ENCODE assay signal across 8 cellular contexts in the genomic region with DNA sequence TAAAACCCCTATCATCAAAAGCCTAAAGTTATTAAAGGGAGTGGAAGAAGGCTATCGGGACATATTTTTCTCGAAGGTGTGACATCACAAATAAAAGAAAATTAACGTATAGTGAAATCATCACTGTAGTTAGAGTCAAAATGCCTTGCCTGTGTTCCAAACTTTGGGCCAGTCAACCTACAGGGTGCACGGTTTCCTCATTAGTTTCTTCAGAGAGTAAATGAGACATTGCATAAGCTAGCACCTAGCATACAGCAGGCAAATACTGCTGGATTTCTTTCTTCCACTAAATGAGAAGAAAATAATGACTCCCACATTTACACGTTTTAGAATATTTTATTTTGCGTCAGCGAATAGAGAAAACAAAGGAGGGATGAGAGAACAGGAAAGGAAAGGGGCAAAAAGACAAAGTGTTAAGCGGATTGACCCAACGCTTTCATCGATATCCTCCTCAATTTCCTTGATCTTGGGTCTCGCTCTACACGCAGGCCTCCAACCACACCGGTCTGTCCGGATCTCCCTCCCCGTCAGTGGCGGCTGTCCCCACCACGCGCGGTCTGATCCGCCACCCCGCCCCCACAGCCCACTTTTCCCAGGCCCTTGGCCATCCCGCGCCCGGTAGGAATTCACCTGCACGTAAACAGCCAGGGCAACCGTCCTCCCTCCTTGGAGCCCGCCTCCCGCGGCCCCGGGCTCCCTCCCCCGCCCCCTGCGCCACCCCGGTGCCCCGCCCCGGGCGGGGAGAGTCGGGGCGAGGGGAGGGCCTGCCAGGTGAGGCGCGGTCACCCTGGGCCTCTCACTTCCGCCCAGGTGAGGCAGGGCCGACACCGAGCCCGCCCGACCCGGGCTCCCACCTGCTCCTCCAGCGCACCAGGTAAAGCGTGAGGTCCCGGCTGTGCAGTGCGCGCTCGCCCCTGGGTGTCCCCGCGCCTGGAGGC. TPM values are rescaled to one million over a fixed set of nuclear protein-coding genes. Genes with fewer than 3 reads are reported as not detected.
DNase-seq lines count a peak whose midpoint lies in the region; ATAC-seq lines count a peak whose summit lies in the region.

A gene with protein sequence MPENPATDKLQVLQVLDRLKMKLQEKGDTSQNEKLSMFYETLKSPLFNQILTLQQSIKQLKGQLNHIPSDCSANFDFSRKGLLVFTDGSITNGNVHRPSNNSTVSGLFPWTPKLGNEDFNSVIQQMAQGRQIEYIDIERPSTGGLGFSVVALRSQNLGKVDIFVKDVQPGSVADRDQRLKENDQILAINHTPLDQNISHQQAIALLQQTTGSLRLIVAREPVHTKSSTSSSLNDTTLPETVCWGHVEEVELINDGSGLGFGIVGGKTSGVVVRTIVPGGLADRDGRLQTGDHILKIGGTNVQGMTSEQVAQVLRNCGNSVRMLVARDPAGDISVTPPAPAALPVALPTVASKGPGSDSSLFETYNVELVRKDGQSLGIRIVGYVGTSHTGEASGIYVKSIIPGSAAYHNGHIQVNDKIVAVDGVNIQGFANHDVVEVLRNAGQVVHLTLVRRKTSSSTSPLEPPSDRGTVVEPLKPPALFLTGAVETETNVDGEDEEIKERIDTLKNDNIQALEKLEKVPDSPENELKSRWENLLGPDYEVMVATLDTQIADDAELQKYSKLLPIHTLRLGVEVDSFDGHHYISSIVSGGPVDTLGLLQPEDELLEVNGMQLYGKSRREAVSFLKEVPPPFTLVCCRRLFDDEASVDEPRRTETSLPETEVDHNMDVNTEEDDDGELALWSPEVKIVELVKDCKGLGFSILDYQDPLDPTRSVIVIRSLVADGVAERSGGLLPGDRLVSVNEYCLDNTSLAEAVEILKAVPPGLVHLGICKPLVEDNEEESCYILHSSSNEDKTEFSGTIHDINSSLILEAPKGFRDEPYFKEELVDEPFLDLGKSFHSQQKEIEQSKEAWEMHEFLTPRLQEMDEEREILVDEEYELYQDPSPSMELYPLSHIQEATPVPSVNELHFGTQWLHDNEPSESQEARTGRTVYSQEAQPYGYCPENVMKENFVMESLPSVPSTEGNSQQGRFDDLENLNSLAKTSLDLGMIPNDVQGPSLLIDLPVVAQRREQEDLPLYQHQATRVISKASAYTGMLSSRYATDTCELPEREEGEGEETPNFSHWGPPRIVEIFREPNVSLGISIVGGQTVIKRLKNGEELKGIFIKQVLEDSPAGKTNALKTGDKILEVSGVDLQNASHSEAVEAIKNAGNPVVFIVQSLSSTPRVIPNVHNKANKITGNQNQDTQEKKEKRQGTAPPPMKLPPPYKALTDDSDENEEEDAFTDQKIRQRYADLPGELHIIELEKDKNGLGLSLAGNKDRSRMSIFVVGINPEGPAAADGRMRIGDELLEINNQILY (N-terminal part only) (plus strand): TSS at position 799 of the 938 bp plus-strand sequence. CDS start 20,413 bp downstream, outside the sequence.

- H3K36me3 Mint-ChIP-seq in naive B cell, result no peaks in the 10 kb centered on the region
- no peaks in the 10 kb centered on the region for H3K36me3 Mint-ChIP-seq in stimulated activated naive B cell treated with anti-CD40 and anti-IgM and Interleukin-4, amounts not matched to agents 10 μg/mL and 1 μg/mL and 100 μg/mL, for 72 hours

- H3K9me3 Mint-ChIP-seq in naive B cell, result no peaks in the 10 kb centered on the region
- H3K9me3 Mint-ChIP-seq in stimulated activated naive B cell treated with anti-CD40 and anti-IgM and Interleukin-4, amounts not matched to agents 10 μg/mL and 1 μg/mL and 100 μg/mL, for 72 hours, result no peaks in the 10 kb centered on the region

- H3K4me1 Mint-ChIP-seq in naive B cell, result peaks cover 15 to 34% (median 21%) of the 10 kb centered on the region in 3 donors
- peaks cover 7 to 19% of the 10 kb centered on the region in 2 donors for H3K4me1 Mint-ChIP-seq in stimulated activated naive B cell treated with anti-CD40 and anti-IgM and Interleukin-4, amounts not matched to agents 10 μg/mL and 1 μg/mL and 100 μg/mL, for 72 hours

- H3K27me3 ChIP-seq in esophagus (ENCODE audit: control insufficient read depth in 1 of 2, insufficient read depth in 2 of 2, low read length in 2 of 2), result no peaks in the 10 kb centered on the region

- peak; percentile 74 for ATAC-seq in HG02852 (IDR thresholded peaks at IDR 0.05; ENCODE audit: unreplicated experiment)
- ATAC-seq in naive B cell (ENCODE audit: low read depth in 2 of 2), result peak; percentile 84 to 87
- ATAC-seq in stimulated activated naive B cell treated with anti-CD40 and anti-IgM and Interleukin-4, amounts not matched to agents 10 μg/mL and 1 μg/mL and 100 μg/mL, for 72 hours (replicated peaks), result peak; percentile 87 to 89

- H3K4me3 ChIP-seq in esophagus (ENCODE audit: low read depth in 1 of 2, low read length in 2 of 2), result peak within 1 kb of the TSS; percentile 86 to 88

- H3K27ac ChIP-seq in esophagus (ENCODE audit: low read depth in 2 of 2, low read length in 1 of 2), result peak within 1 kb of the TSS; percentile 96 to 99

- H3K27me3 Mint-ChIP-seq in naive B cell, result no peaks in the 10 kb centered on the region
- no peaks in the 10 kb centered on the region for H3K27me3 Mint-ChIP-seq in stimulated activated naive B cell treated with anti-CD40 and anti-IgM and Interleukin-4, amounts not matched to agents 10 μg/mL and 1 μg/mL and 100 μg/mL, for 72 hours

- H3K9me3 ChIP-seq in esophagus (ENCODE audit: control insufficient read depth in 2 of 2, insufficient read depth in 1 of 2, low read depth in 1 of 2, low read length in 1 of 2), result no peaks in the 10 kb centered on the region

- H3K36me3 ChIP-seq in esophagus (ENCODE audit: control insufficient read depth in 2 of 2, insufficient read depth in 2 of 2, low read length in 1 of 2), result no peaks in the 10 kb centered on the region

- peak within 1 kb of the TSS; percentile 84 to 99 (median 94) for H3K4me3 Mint-ChIP-seq in naive B cell
- peak within 1 kb of the TSS; percentile 88 to 89 for H3K4me3 Mint-ChIP-seq in stimulated activated naive B cell treated with anti-CD40 and anti-IgM and Interleukin-4, amounts not matched to agents 10 μg/mL and 1 μg/mL and 100 μg/mL, for 72 hours

- peak within 1 kb of the TSS; percentile 66 to 94 (median 84) for H3K27ac Mint-ChIP-seq in naive B cell
- peak within 1 kb of the TSS; percentile 89 for H3K27ac Mint-ChIP-seq in stimulated activated naive B cell treated with anti-CD40 and anti-IgM and Interleukin-4, amounts not matched to agents 10 μg/mL and 1 μg/mL and 100 μg/mL, for 72 hours

- WGBS in esophagus, 2 donors, result 3% methylated on average over 38 to 54 of the region's 54 CpGs

- H3K4me1 ChIP-seq in esophagus (ENCODE audit: control insufficient read depth in 2 of 2, insufficient read depth in 2 of 2, low read length in 1 of 2), result peaks cover 2 to 3% of the 10 kb centered on the region in 2 donors

- DNase-seq in NCI-H1694 treated with DMSO at 0.1 percent for 48 hours (lab: John Stamatoyannopoulos, UW) (peak; percentile 37), NCI-H1694 (lab: John Stamatoyannopoulos, UW) (no peak), NCI-H226 (peak; percentile 49), activated T-cell treated with anti-CD3 and anti-CD28 coated beads for 1 hour (ENCODE audit: low read depth) (peak; percentile 55), naive B cell (peak; percentile 63)
- peak; percentile 43 for DNase-seq in stimulated activated naive B cell treated with anti-CD40 and anti-IgM and Interleukin-4, amounts not matched to agents 10 μg/mL and 1 μg/mL and 100 μg/mL, for 72 hours

RNA-seq across cellular contexts. Expression of the gene that starts here (rescaled TPM):
- polyA plus RNA-seq in esophagus (10 to 100 TPM; 17.2 to 28.6 TPM), naive B cell (ENCODE audit: low read depth in 6 of 6) (10 to 100 TPM in 4 of 6 donors, 1 to 10 TPM in 2; 5.5 to 18.9 (median 11.0) TPM)
